ENCODE assay signal across 22 cellular contexts in genomic region chrX:55759478-55759877, GRCh38.
"Had no signal": no experiment of that assay in that cellular context is flagged by ENCODE, and none has a peak within 500 bp of the region (broad histone marks: within the 10 kb centered on the region; RNA-seq: fewer than 3 reads in every experiment).

No MANE protein-coding gene starts in this region.

- DNase-seq: IMR-90, Karpas-422, KG1, MG63, NCI-H1092, NCI-H1105 treated with DMSO at 0.1 percent for 48 hours, NCI-H1417 treated with DMSO at 0.1 percent for 48 hours, NCI-H146, NCI-H1694 treated with DMSO at 0.1 percent for 48 hours, NCI-H1930, NCI-H2081, NCI-H2107, NCI-H2227 treated with DMSO at 0.1 percent for 48 hours, NCI-H524, NCI-H526 treated with DMSO at 0.1 percent for 48 hours, NCI-H748 treated with DMSO at 0.1 percent for 48 hours, SHP77 treated with DMSO at 0.1 percent for 48 hours, SJCRH30 had no signal

- H3K36me3 ChIP-seq: MG63, SJCRH30 had no signal

- ATAC-seq: HepG2, Panc1, Right ventricle myocardium inferior, SK-N-SH treated with all-trans-retinoic acid at 6 μM for 48 hours had no signal

- H3K9me3 ChIP-seq: MG63, SJCRH30 had no signal

- H3K4me3 ChIP-seq: MG63, SJCRH30 had no signal

- H3K27me3 ChIP-seq: MG63, SJCRH30 had no signal

- H3K4me1 ChIP-seq: SJCRH30 had no signal

- H3K27ac ChIP-seq: SJCRH30 had no signal
